In genomic region chr16:73057369-73058210, GRCh38 we compare ENCODE assay signal across 8 cellular contexts.
DNase-seq lines count a peak whose midpoint lies in the region; ATAC-seq and TF ChIP-seq lines count a peak whose summit lies in the region.

No MANE protein-coding gene starts in this region.

- H3K9me3 ChIP-seq in HUES48 (ENCODE audit: control insufficient read depth, insufficient read depth, low read length), result no peaks in the 10 kb centered on the region
- no peaks in the 10 kb centered on the region for H3K9me3 ChIP-seq in subcutaneous abdominal adipose tissue (ENCODE audit: control insufficient read depth in 5 of 5, low read length in 5 of 5)

- H3K36me3 ChIP-seq in HUES48 (ENCODE audit: control insufficient read depth, insufficient read depth, low read length), result no peaks in the 10 kb centered on the region
- H3K36me3 ChIP-seq in subcutaneous abdominal adipose tissue (ENCODE audit: control insufficient read depth in 5 of 5, insufficient read depth in 5 of 5, low read length in 5 of 5), result no peaks in the 10 kb centered on the region

- no peak overlapping the region for H3K9ac ChIP-seq in HUES48 (ENCODE audit: low read depth, low read length)
- H3K9ac ChIP-seq in subcutaneous abdominal adipose tissue (ENCODE audit: low read length in 5 of 5), result peak overlapping the region in 3 of 5 donors; percentile 54 to 81 (median 79)

- no peak overlapping the region for H3K27ac ChIP-seq in HUES48 (ENCODE audit: low read depth, low read length)
- H3K27ac ChIP-seq in subcutaneous abdominal adipose tissue (ENCODE audit: low read depth, low read length), result peak overlapping the region; percentile 77

- TF ChIP-seq CTCF in GM10266 (IDR thresholded peaks at IDR 0.05; ENCODE audit: control insufficient read depth, insufficient read depth, low read depth, missing control alignments), result peak; percentile 21
- no peak for TF ChIP-seq CTCF in astrocyte of the spinal cord (IDR thresholded peaks at IDR 0.05; ENCODE audit: low read depth, low read length)

- H3K4me3 ChIP-seq in HUES48 (ENCODE audit: low read depth, low read length), result peak overlapping the region; percentile 54
- H3K4me3 ChIP-seq in astrocyte of the spinal cord (ENCODE audit: low read depth, low read length), result peak overlapping the region; percentile 77
- H3K4me3 ChIP-seq in subcutaneous abdominal adipose tissue (ENCODE audit: low read depth in 1 of 5, low read length in 5 of 5), result peak overlapping the region; percentile 42 to 71 (median 66)

- in situ Hi-C loops in astrocyte of the spinal cord (cut with HindIII; ENCODE audit: low sequenced_read_pairs), result no loop called here

- ATAC-seq in GM21390 (IDR thresholded peaks at IDR 0.05; ENCODE audit: unreplicated experiment), result peak; percentile 44

- DNase-seq in GM10266 (ENCODE audit: extremely low spot score), result peak; percentile 74
- no peak for DNase-seq in astrocyte of the spinal cord (ENCODE audit: low read depth, low spot score)
- peak; percentile 53 for DNase-seq in kidney tubule cell (ENCODE audit: low spot score)
- no peak for DNase-seq in SW480 (ENCODE audit: low spot score)
- no peak for DNase-seq in activated gamma-delta T cell treated with Interleukin-2 at 50 U/mL for 16 hours

- H3K4me1 ChIP-seq in HUES48 (ENCODE audit: control insufficient read depth, insufficient read depth, low read length) (peaks cover 82% of the 10 kb centered on the region), subcutaneous abdominal adipose tissue (ENCODE audit: control insufficient read depth in 5 of 5, insufficient read depth in 5 of 5, low read length in 5 of 5) (peaks cover 7 to 48% (median 43%) of the 10 kb centered on the region in 5 donors)

- H3K27me3 ChIP-seq in HUES48 (ENCODE audit: control insufficient read depth, insufficient read depth, low read length) (peaks cover 85% of the 10 kb centered on the region), subcutaneous abdominal adipose tissue (ENCODE audit: control insufficient read depth in 5 of 5, insufficient read depth in 4 of 5, low read length in 5 of 5) (peaks cover 2 to 8% (median 3%) of the 10 kb centered on the region in 5 donors)

Comparison
In these comparisons a context has a peak if more than half of its experiments do, and no peak if none do; other contexts are left out.
1. DNase-seq: peak in GM10266 (single experiment) and kidney tubule cell (single experiment); none in astrocyte of the spinal cord (single experiment), SW480 (single experiment) and activated gamma-delta T cell treated with Interleukin-2 at 50 U/mL for 16 hours (single experiment).
2. Peak in every context shown above with its lines, with median percentiles within 50 percentile points of each other: H3K4me3 ChIP-seq.